Comparison of ENCODE assay signal across 1 cellular context in the genomic region with DNA sequence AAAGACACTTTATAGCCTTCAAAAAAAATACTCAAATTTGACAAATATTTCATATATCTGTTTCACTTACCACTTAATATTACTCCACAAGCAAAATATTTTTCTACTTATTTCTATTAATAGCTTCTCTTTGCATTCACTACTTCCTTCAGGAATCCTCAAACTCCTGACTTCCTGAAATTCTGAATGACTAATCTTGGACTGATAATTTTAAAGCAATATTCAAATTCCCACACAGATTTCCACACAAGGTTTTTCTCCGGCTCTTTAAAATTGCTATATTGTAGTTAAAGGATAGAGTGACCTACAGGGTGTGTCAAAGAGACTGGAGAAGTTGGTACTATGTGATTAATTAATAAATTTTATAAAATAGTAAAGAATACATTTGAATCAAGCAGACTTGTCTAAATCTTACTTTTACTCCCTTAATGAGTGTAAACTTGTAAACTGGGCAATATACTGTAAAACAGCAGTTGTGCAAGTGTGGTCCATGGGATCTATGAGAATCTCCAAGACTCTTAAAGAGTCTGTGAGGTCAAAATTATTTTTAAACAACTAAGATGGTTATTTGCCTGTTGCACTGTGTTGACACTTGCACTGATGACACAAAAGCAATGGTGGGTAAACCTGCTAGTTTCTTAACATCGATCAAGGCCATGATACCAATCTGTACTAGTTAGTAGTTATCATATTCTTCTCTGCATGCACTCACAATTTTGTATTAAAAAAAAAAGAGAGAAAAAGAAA.
TF ChIP-seq lines count a peak whose summit lies in the region.

No MANE protein-coding gene starts in this region.

TF ChIP-seq in GM12878, 131 proteins besides CTCF, POLR2A, EP300 and RAD21 (continued from another document):
- no peak for TF ChIP-seq NKRF (conservative IDR thresholded peaks at IDR 0.05)
- TF ChIP-seq NFIC (IDR thresholded peaks at IDR 0.05; ENCODE audit: low read depth, low read length): no peak
- no peak for TF ChIP-seq CBX3 (IDR thresholded peaks at IDR 0.05; ENCODE audit: borderline replicate concordance, low read depth)
- TF ChIP-seq, protein P1, sequence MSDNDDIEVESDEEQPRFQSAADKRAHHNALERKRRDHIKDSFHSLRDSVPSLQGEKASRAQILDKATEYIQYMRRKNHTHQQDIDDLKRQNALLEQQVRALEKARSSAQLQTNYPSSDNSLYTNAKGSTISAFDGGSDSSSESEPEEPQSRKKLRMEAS (IDR thresholded peaks at IDR 0.05; ENCODE audit: low read depth, low read length): no peak
- no peak for TF ChIP-seq DPF2 (IDR thresholded peaks at IDR 0.05)
- TF ChIP-seq NRF1 (conservative IDR thresholded peaks at IDR 0.05; ENCODE audit: low read depth, low read length): no peak
